Comparison of ENCODE assay signal across 8 cellular contexts in genomic region chr1:1012736-1013104, GRCh38. TPM values are rescaled to one million over a fixed set of nuclear protein-coding genes. Genes with fewer than 3 reads are reported as not detected.
DNase-seq lines count a peak whose midpoint lies in the region; TF ChIP-seq lines count a peak whose summit lies in the region.
"Not testable (repeated sequence)": the region's sequence is repeated elsewhere in the genome, so short reads cannot be mapped to it uniquely, and the experiment has no call there.
"Had no signal": no experiment of that assay in that cellular context is flagged by ENCODE, and none has a peak within 500 bp of the region (broad histone marks: within the 10 kb centered on the region; RNA-seq: fewer than 3 reads in every experiment).

No MANE protein-coding gene starts in this region.

- not testable (repeated sequence) for H3K4ac ChIP-seq in mesenchymal stem cell (ENCODE audit: low read depth in 1 of 2, low read length in 2 of 2)

- not testable (repeated sequence) for H3K9me3 Mint-ChIP-seq in activated CD4-positive, alpha-beta T cell treated with anti-CD3 and anti-CD28 coated beads, Interleukin-2, amount 10 ng/mL, durations not matched to agents 24 days and 14 days

- not testable (repeated sequence) for DNase-seq in GM12864 (ENCODE audit: low read depth); Jurkat, Clone E6-1 (ENCODE audit: low read depth, low spot score); activated CD4-positive, alpha-beta T cell treated with anti-CD3 and anti-CD28 coated beads, Interleukin-2, amount 10 ng/mL, durations not matched to agents 24 days and 14 days; breast epithelium (ENCODE audit: low spot score in 2 of 2); fibroblast of villous mesenchyme (ENCODE audit: low read depth); mesenchymal stem cell; sigmoid colon

- peak overlapping the region; percentile 95 for H3K4me2 ChIP-seq in mesenchymal stem cell (ENCODE audit: low read length, poor library complexity, severe bottlenecking)

- TF ChIP-seq CTCF in GM12864 (IDR thresholded peaks at IDR 0.05; ENCODE audit: low read depth, low read length, missing control alignments); breast epithelium (IDR thresholded peaks at IDR 0.05); fibroblast of villous mesenchyme (IDR thresholded peaks at IDR 0.05; ENCODE audit: insufficient read depth, low read depth, low read length); sigmoid colon (IDR thresholded peaks at IDR 0.05): not testable (repeated sequence)

- H3K36me3 Mint-ChIP-seq in activated CD4-positive, alpha-beta T cell treated with anti-CD3 and anti-CD28 coated beads, Interleukin-2, amount 10 ng/mL, durations not matched to agents 24 days and 14 days (ENCODE audit: low read depth) = not testable (repeated sequence)

- not testable (repeated sequence) for H2AK5ac ChIP-seq in mesenchymal stem cell (ENCODE audit: low read length, severe bottlenecking)

- H3K27ac ChIP-seq in breast epithelium (peak overlapping the region; percentile 82 to 92), mesenchymal stem cell (ENCODE audit: low read length, poor library complexity, severe bottlenecking) (peak overlapping the region; percentile 75), sigmoid colon (peak overlapping the region; percentile 87 to 95 (median 92))

- not testable (repeated sequence) for TF ChIP-seq POLR2A in breast epithelium (IDR thresholded peaks at IDR 0.05); sigmoid colon (IDR thresholded peaks at IDR 0.05)

- peak overlapping the region; percentile 86 for H3K4me3 Mint-ChIP-seq in activated CD4-positive, alpha-beta T cell treated with anti-CD3 and anti-CD28 coated beads, Interleukin-2, amount 10 ng/mL, durations not matched to agents 24 days and 14 days

- TF ChIP-seq EP300 in sigmoid colon (IDR thresholded peaks at IDR 0.05) = not testable (repeated sequence)

- H2BK15ac ChIP-seq in mesenchymal stem cell (ENCODE audit: low read depth, poor library complexity, severe bottlenecking) = not testable (repeated sequence)

- H4K8ac ChIP-seq in mesenchymal stem cell (ENCODE audit: low read length) = peak overlapping the region; percentile 35

- not testable (repeated sequence) for H4K91ac ChIP-seq in mesenchymal stem cell (ENCODE audit: low read length)

- intact Hi-C loops in activated CD4-positive, alpha-beta T cell treated with anti-CD3 and anti-CD28 coated beads, Interleukin-2, amount 10 ng/mL, durations not matched to agents 24 days and 14 days (cut with micrococcal nuclease) = loop anchor here (10.0 kb wide), 1 partner anchor 202 kb away; the partner anchor contains the start of gene TNFRSF4
- intact Hi-C loops in breast epithelium (cut with DNase I; ENCODE audit: low total_unique reads); sigmoid colon (cut with DNase I): not testable (repeated sequence)

- not testable (repeated sequence) for H3K4me1 ChIP-seq in breast epithelium
- H3K4me1 ChIP-seq in mesenchymal stem cell (ENCODE audit: control insufficient read depth, insufficient read depth, low read depth, low read length) = peaks cover 16% of the 10 kb centered on the region
- H3K4me1 ChIP-seq in sigmoid colon = peaks cover 0 to 23% (median 19%) of the 10 kb centered on the region in 4 donors

- peaks cover 28% of the 10 kb centered on the region for H3K4me1 Mint-ChIP-seq in activated CD4-positive, alpha-beta T cell treated with anti-CD3 and anti-CD28 coated beads, Interleukin-2, amount 10 ng/mL, durations not matched to agents 24 days and 14 days

- H3K36me3 ChIP-seq in breast epithelium; mesenchymal stem cell (ENCODE audit: control insufficient read depth in 1 of 2, insufficient read depth in 2 of 2, low read depth in 1 of 2, low read length in 2 of 2); sigmoid colon: not testable (repeated sequence)

- H3K4me3 ChIP-seq in GM12864 (ENCODE audit: low read depth, low read length) = peak overlapping the region; percentile 100; the same call in 1 of the 2 replicates
- H3K4me3 ChIP-seq in Jurkat, Clone E6-1 (ENCODE audit: low read length) = peak overlapping the region; percentile 90
- H3K4me3 ChIP-seq in breast epithelium = peak overlapping the region; percentile 56 to 69 (median 64)
- H3K4me3 ChIP-seq in fibroblast of villous mesenchyme (ENCODE audit: low read depth, low read length) = peak overlapping the region; percentile 80
- H3K4me3 ChIP-seq in mesenchymal stem cell (ENCODE audit: insufficient read depth in 1 of 2, low read depth in 1 of 2, low read length in 2 of 2) = peak overlapping the region in 1 of 2 experiments; percentile 98
- H3K4me3 ChIP-seq in sigmoid colon = peak overlapping the region; percentile 54 to 70 (median 60)

- peak overlapping the region; percentile 79 for H2BK120ac ChIP-seq in mesenchymal stem cell (ENCODE audit: low read depth, low read length)

- H3K27me3 ChIP-seq in breast epithelium; mesenchymal stem cell (ENCODE audit: control insufficient read depth in 1 of 2, insufficient read depth in 1 of 2, low read length in 2 of 2); sigmoid colon: not testable (repeated sequence)

- not testable (repeated sequence) for H2BK5ac ChIP-seq in mesenchymal stem cell (ENCODE audit: low read depth, low read length, poor library complexity, severe bottlenecking)

- not testable (repeated sequence) for H3K27me3 Mint-ChIP-seq in activated CD4-positive, alpha-beta T cell treated with anti-CD3 and anti-CD28 coated beads, Interleukin-2, amount 10 ng/mL, durations not matched to agents 24 days and 14 days

- not testable (repeated sequence) for H3K18ac ChIP-seq in mesenchymal stem cell (ENCODE audit: low read depth in 1 of 2, low read length in 2 of 2)

- H3K79me1 ChIP-seq in mesenchymal stem cell (replicated peaks; ENCODE audit: low read length, poor library complexity, severe bottlenecking) = peaks cover 17% of the 10 kb centered on the region

- WGBS in mesenchymal stem cell = 79% methylated on average over 12 of the region's 13 CpGs
- WGBS in sigmoid colon, 2 donors = 46 to 67% methylated on average over 13 of the region's 13 CpGs

- H2AFZ ChIP-seq in mesenchymal stem cell (ENCODE audit: low read depth, low read length) = not testable (repeated sequence)

- not testable (repeated sequence) for H3K14ac ChIP-seq in mesenchymal stem cell (ENCODE audit: low read length in 2 of 2)

- peak overlapping the region; percentile 95 for H3K9ac ChIP-seq in mesenchymal stem cell (ENCODE audit: low read length)

- H2BK12ac ChIP-seq in mesenchymal stem cell (ENCODE audit: low read length in 2 of 2) = peak overlapping the region in 1 of 2 experiments; percentile 3

- peak overlapping the region; percentile 97 for H3K27ac Mint-ChIP-seq in activated CD4-positive, alpha-beta T cell treated with anti-CD3 and anti-CD28 coated beads, Interleukin-2, amount 10 ng/mL, durations not matched to agents 24 days and 14 days

- H3K9me3 ChIP-seq in breast epithelium; mesenchymal stem cell (ENCODE audit: control insufficient read depth, low read length); sigmoid colon: not testable (repeated sequence)

- H3K23ac ChIP-seq in mesenchymal stem cell (ENCODE audit: low read length in 2 of 2) = not testable (repeated sequence)

RNA-seq across cellular contexts. Expression of gene ISG15, which starts 0.6 kb away (rescaled TPM):
- 112 TPM for polyA plus RNA-seq in Jurkat, Clone E6-1 (2012; ENCODE audit: insufficient read depth, insufficient read length)
- total RNA-seq in activated CD4-positive, alpha-beta T cell treated with anti-CD3 and anti-CD28 coated beads, Interleukin-2, amount 10 ng/mL, durations not matched to agents 24 days and 14 days = 43.3 and 45.5 TPM in 2 replicates
- total RNA-seq in breast epithelium = 10 to 100 TPM; 15.5 to 31.5 (median 18.0) TPM
- 132 and 137 TPM in 2 replicates for total RNA-seq in fibroblast of villous mesenchyme
- polyA plus RNA-seq in mesenchymal stem cell (2013, experiment 1 of 2) = 70.3 TPM
- polyA plus RNA-seq in mesenchymal stem cell (2013, experiment 2 of 2) = 75.0 TPM
- total RNA-seq in sigmoid colon = 10 to 100 TPM; 49.4 to 81.1 (median 68.8) TPM
- 100 to 1,000 TPM in 2 of 3 donors, 10 to 100 TPM in 1; 78.7 to 357 (median 241) TPM for polyA plus RNA-seq in sigmoid colon

RNA-seq across cellular contexts. Expression of gene AGRN, which starts 7.2 kb away (rescaled TPM):
- 31.5 TPM for polyA plus RNA-seq in Jurkat, Clone E6-1 (2012; ENCODE audit: insufficient read depth, insufficient read length)
- 29.6 and 35.8 TPM in 2 replicates for total RNA-seq in activated CD4-positive, alpha-beta T cell treated with anti-CD3 and anti-CD28 coated beads, Interleukin-2, amount 10 ng/mL, durations not matched to agents 24 days and 14 days
- total RNA-seq in breast epithelium (10 to 100 TPM in 2 of 3 donors, 1 to 10 TPM in 1; 9.1 to 37.0 (median 30.5) TPM), fibroblast of villous mesenchyme (77.0 and 95.9 TPM in 2 replicates), sigmoid colon (10 to 100 TPM in 2 of 4 donors, 1 to 10 TPM in 2; 3.9 to 23.3 (median 10.3) TPM)
- 64.9 TPM for polyA plus RNA-seq in mesenchymal stem cell (2013, experiment 1 of 2)
- 62.3 TPM for polyA plus RNA-seq in mesenchymal stem cell (2013, experiment 2 of 2)
- polyA plus RNA-seq in sigmoid colon = 10 to 100 TPM in 1 of 3 donors, 1 to 10 TPM in 2; 2.8 to 54.4 (median 3.0) TPM

RNA-seq across cellular contexts. Expression of gene HES4, which starts 12.8 kb away (rescaled TPM):
- polyA plus RNA-seq in Jurkat, Clone E6-1 (2012; ENCODE audit: insufficient read depth, insufficient read length) = 141 TPM
- total RNA-seq in activated CD4-positive, alpha-beta T cell treated with anti-CD3 and anti-CD28 coated beads, Interleukin-2, amount 10 ng/mL, durations not matched to agents 24 days and 14 days = 2.8 and 5.0 TPM in 2 replicates
- total RNA-seq in breast epithelium = 10 to 100 TPM in 2 of 3 donors, 1 to 10 TPM in 1; 8.3 to 36.4 (median 34.2) TPM
- 2.2 and 8.1 TPM in 2 replicates for total RNA-seq in fibroblast of villous mesenchyme
- polyA plus RNA-seq in mesenchymal stem cell (2013, experiment 1 of 2) = 28.5 TPM
- polyA plus RNA-seq in mesenchymal stem cell (2013, experiment 2 of 2) = 25.8 TPM
- total RNA-seq in sigmoid colon = 10 to 100 TPM; 25.0 to 65.1 (median 27.9) TPM
- 10 to 100 TPM in 1 of 3 donors, 1 to 10 TPM in 2; 1.2 to 15.7 (median 4.6) TPM for polyA plus RNA-seq in sigmoid colon

RNA-seq across cellular contexts. Expression of gene PERM1, which starts 30.8 kb away (rescaled TPM):
- polyA plus RNA-seq in Jurkat, Clone E6-1 (2012; ENCODE audit: insufficient read depth, insufficient read length) = not detected
- not detected in 2 replicates for total RNA-seq in activated CD4-positive, alpha-beta T cell treated with anti-CD3 and anti-CD28 coated beads, Interleukin-2, amount 10 ng/mL, durations not matched to agents 24 days and 14 days
- total RNA-seq in breast epithelium (1 to 10 TPM in 1 of 3 donors, under 1 TPM in 1, not detected in 1; 0.33 to 1.9 TPM), fibroblast of villous mesenchyme (under 0.01 and 0.43 TPM in 2 replicates), sigmoid colon (under 1 TPM in 1 of 4 donors, not detected in 3; under 0.01 TPM)
- polyA plus RNA-seq in mesenchymal stem cell (2013, experiment 1 of 2) = not detected
- polyA plus RNA-seq in mesenchymal stem cell (2013, experiment 2 of 2) = not detected
- polyA plus RNA-seq in sigmoid colon = under 1 TPM in 2 of 3 donors, not detected in 1; 0.16 to 0.69 TPM
- total RNA-seq: dermis blood vessel endothelial cell had no signal

RNA-seq across cellular contexts. Expression of gene PLEKHN1, which starts 46.4 kb away (rescaled TPM):
- not detected for polyA plus RNA-seq in Jurkat, Clone E6-1 (2012; ENCODE audit: insufficient read depth, insufficient read length)
- 1.8 and 2.8 TPM in 2 replicates for total RNA-seq in activated CD4-positive, alpha-beta T cell treated with anti-CD3 and anti-CD28 coated beads, Interleukin-2, amount 10 ng/mL, durations not matched to agents 24 days and 14 days
- total RNA-seq in breast epithelium (1 to 10 TPM in 2 of 3 donors, under 1 TPM in 1; 0.16 to 2.8 (median 1.6) TPM), fibroblast of villous mesenchyme (1.7 and 1.9 TPM in 2 replicates), sigmoid colon (not detected)
- 0.75 TPM for polyA plus RNA-seq in mesenchymal stem cell (2013, experiment 1 of 2)
- 0.60 TPM for polyA plus RNA-seq in mesenchymal stem cell (2013, experiment 2 of 2)
- 1 to 10 TPM in 1 of 3 donors, under 1 TPM in 1, not detected in 1; 0.46 to 1.5 TPM for polyA plus RNA-seq in sigmoid colon
